Comparison of ENCODE assay signal across 26 cellular contexts in genomic region chr12:124303579-124304313, GRCh38. TPM values are rescaled to one million over a fixed set of nuclear protein-coding genes. Genes with fewer than 3 reads are reported as not detected.
"Had no signal": no experiment of that assay in that cellular context is flagged by ENCODE, and none has a peak within 500 bp of the region (broad histone marks: within the 10 kb centered on the region; RNA-seq: fewer than 3 reads in every experiment).

No MANE protein-coding gene starts in this region.

- ATAC-seq: activated naive CD4-positive, alpha-beta T cell treated with anti-CD3 and anti-CD28 coated beads, Interleukin-2, amount 50 U/mL, for 72 hours; activated T-cell treated with anti-CD3 and anti-CD28 coated beads, Interleukin-2, amount 50 U/mL, for 72 hours; heart left ventricle; left lobe of liver had no signal

- H3K4me3 ChIP-seq: colonic mucosa, dorsolateral prefrontal cortex, heart left ventricle, testis, transverse colon, uterus had no signal

- H3K27me3 ChIP-seq: colonic mucosa, testis, uterus had no signal

- H3K9me3 ChIP-seq: colonic mucosa, heart left ventricle, testis, transverse colon, uterus had no signal

- H3K36me3 ChIP-seq: colonic mucosa, heart left ventricle, transverse colon, uterus had no signal

- H3K4me1 ChIP-seq: colonic mucosa, heart left ventricle, testis, transverse colon, uterus had no signal

- DNase-seq: activated CD4-positive, alpha-beta T cell treated with anti-CD3 and anti-CD28 coated beads for 4 hours; activated CD4-positive, alpha-beta T cell treated with anti-CD3 and anti-CD28 coated beads, Interleukin-2, amount 50 U/mL, for 4 hours; activated naive CD4-positive, alpha-beta T cell; activated T-cell treated with anti-CD3 and anti-CD28 coated beads for 4 hours; activated T-cell treated with anti-CD3 and anti-CD28 coated beads, Interleukin-2, amount 50 U/mL, for 72 hours; colonic mucosa; dorsolateral prefrontal cortex; effector memory CD4-positive, alpha-beta T cell; hypothalamus; immature natural killer cell; naive B cell; occipital lobe; stimulated activated CD4-positive, alpha-beta T cell treated with anti-CD3 and anti-CD28 coated beads, Interleukin-2, amount 100 ng/mL, for 48 hours; stimulated activated naive CD4-positive, alpha-beta T cell treated with Interleukin-2 at 50 U/mL for 16 hours; SW 1271; T-helper 9 cell; testis; transverse colon; uterus had no signal

- H3K27ac ChIP-seq: colonic mucosa, dorsolateral prefrontal cortex, heart left ventricle, testis, transverse colon, uterus, VCaP had no signal

- FAIRE-seq: endothelial cell of umbilical vein, TTC549 had no signal

RNA-seq across cellular contexts. Expression of gene RFLNA, which starts 8.9 kb away (rescaled TPM):
- total RNA-seq: activated T-cell treated with anti-CD3 and anti-CD28 coated beads, Interleukin-2, amount 50 U/mL, for 72 hours; fibroblast of lung; left lobe of liver had no signal
- polyA plus RNA-seq: immature natural killer cell had no signal
